In genomic region chr11:20038364-20038893, GRCh38 we compare ENCODE assay signal across 1 cellular context.
TF ChIP-seq lines count a peak whose summit lies in the region.

No MANE protein-coding gene starts in this region.

TF ChIP-seq in IMR-90, 13 proteins besides CTCF, POLR2A, EP300 and RAD21 (continued from another document):
- TF ChIP-seq, protein P1, sequence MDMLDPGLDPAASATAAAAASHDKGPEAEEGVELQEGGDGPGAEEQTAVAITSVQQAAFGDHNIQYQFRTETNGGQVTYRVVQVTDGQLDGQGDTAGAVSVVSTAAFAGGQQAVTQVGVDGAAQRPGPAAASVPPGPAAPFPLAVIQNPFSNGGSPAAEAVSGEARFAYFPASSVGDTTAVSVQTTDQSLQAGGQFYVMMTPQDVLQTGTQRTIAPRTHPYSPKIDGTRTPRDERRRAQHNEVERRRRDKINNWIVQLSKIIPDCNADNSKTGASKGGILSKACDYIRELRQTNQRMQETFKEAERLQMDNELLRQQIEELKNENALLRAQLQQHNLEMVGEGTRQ (IDR thresholded peaks at IDR 0.05; ENCODE audit: low read depth, low read length), result no peak
- TF ChIP-seq, protein P2, sequence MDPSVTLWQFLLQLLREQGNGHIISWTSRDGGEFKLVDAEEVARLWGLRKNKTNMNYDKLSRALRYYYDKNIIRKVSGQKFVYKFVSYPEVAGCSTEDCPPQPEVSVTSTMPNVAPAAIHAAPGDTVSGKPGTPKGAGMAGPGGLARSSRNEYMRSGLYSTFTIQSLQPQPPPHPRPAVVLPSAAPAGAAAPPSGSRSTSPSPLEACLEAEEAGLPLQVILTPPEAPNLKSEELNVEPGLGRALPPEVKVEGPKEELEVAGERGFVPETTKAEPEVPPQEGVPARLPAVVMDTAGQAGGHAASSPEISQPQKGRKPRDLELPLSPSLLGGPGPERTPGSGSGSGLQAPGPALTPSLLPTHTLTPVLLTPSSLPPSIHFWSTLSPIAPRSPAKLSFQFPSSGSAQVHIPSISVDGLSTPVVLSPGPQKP (IDR thresholded peaks at IDR 0.05; ENCODE audit: borderline replicate concordance, low read depth, low read length), result no peak
- TF ChIP-seq CEBPB (IDR thresholded peaks at IDR 0.05; ENCODE audit: low read depth, low read length) (no peak), NFE2L2 (IDR thresholded peaks at IDR 0.05; ENCODE audit: low read depth, low read length) (no peak), MAFK (IDR thresholded peaks at IDR 0.05; ENCODE audit: low read depth, low read length) (no peak), RFX5 (IDR thresholded peaks at IDR 0.05; ENCODE audit: low read depth, low read length) (no peak), RCOR1 (IDR thresholded peaks at IDR 0.05; ENCODE audit: insufficient replicate concordance, low read length) (no peak), SMC3 (IDR thresholded peaks at IDR 0.05; ENCODE audit: low read depth, low read length) (no peak), MXI1 (IDR thresholded peaks at IDR 0.05; ENCODE audit: borderline replicate concordance, low read depth, low read length) (no peak), FOS (IDR thresholded peaks at IDR 0.05; ENCODE audit: low read depth, low read length) (no peak), BHLHE40 (IDR thresholded peaks at IDR 0.05; ENCODE audit: low read depth, low read length) (no peak), MAZ (IDR thresholded peaks at IDR 0.05; ENCODE audit: borderline replicate concordance, low read depth, low read length) (no peak)
